ENCODE assay signal across 15 cellular contexts in genomic region chr6:161303628-161304340, GRCh38. TPM values are rescaled to one million over a fixed set of nuclear protein-coding genes. Genes with fewer than 3 reads are reported as not detected.
DNase-seq lines count a peak whose midpoint lies in the region; ATAC-seq and TF ChIP-seq lines count a peak whose summit lies in the region.
"Had no signal": no experiment of that assay in that cellular context is flagged by ENCODE, and none has a peak within 500 bp of the region (broad histone marks: within the 10 kb centered on the region; RNA-seq: fewer than 3 reads in every experiment).

No MANE protein-coding gene starts in this region.

- CTCF ChIA-PET in PC-3 (lab: Charles Lee) = no interaction called here

- no peak overlapping the region; the same call in 1 of the 2 replicates for H3K4me2 ChIP-seq in PC-3 (ENCODE audit: low read length)

- peak overlapping the region; percentile 45 for H3K27ac ChIP-seq in PC-3 (ENCODE audit: low read length)

- POLR2A ChIA-PET in PC-3 (lab: Charles Lee; ENCODE audit: unreplicated experiment) = no interaction called here

- peaks cover 4% of the 10 kb centered on the region for H3K9me3 Mint-ChIP-seq in type B pancreatic cell
- H3K9me3 Mint-ChIP-seq: activated CD4-positive, alpha-beta T cell treated with anti-CD3 and anti-CD28 coated beads, Interleukin-2, amount 10 ng/mL, durations not matched to agents 24 days and 14 days; naive thymus-derived CD8-positive, alpha-beta T cell had no signal

- H3K9ac ChIP-seq in PC-3 (ENCODE audit: low read length) = no peak overlapping the region

- no peaks in the 10 kb centered on the region for H3K36me3 Mint-ChIP-seq in type B pancreatic cell
- H3K36me3 Mint-ChIP-seq: naive thymus-derived CD8-positive, alpha-beta T cell had no signal

- H3K36me3 ChIP-seq in PC-3 (ENCODE audit: low read depth, low read length) = no peaks in the 10 kb centered on the region

- H3K27me3 Mint-ChIP-seq in type B pancreatic cell = no peaks in the 10 kb centered on the region

- no peak overlapping the region for H2AFZ ChIP-seq in PC-3 (ENCODE audit: low read length)

- intact Hi-C loops in PC-3 (cut with micrococcal nuclease) = no loop called here

- H3K4me1 Mint-ChIP-seq in type B pancreatic cell (ENCODE audit: unreplicated experiment) = no peaks in the 10 kb centered on the region
- H3K4me1 Mint-ChIP-seq: activated CD4-positive, alpha-beta T cell treated with anti-CD3 and anti-CD28 coated beads, Interleukin-2, amount 10 ng/mL, durations not matched to agents 24 days and 14 days; B cell had no signal

- TF ChIP-seq CTCF in PC-3 (conservative IDR thresholded peaks at IDR 0.05; ENCODE audit: low read depth, low read length) = no peak
- no peak for TF ChIP-seq CTCF in type B pancreatic cell (conservative IDR thresholded peaks at IDR 0.05)

- H3K4me3 ChIP-seq in PC-3 (ENCODE audit: low read length) = no peak overlapping the region
- H3K4me3 ChIP-seq: lung had no signal

- H3F3A ChIP-seq in PC-3 (ENCODE audit: low read length, unreplicated experiment) = no peaks in the 10 kb centered on the region

- peak; percentile 73 for ATAC-seq in PC-3
- ATAC-seq: naive thymus-derived CD8-positive, alpha-beta T cell had no signal

- peak; percentile 34 for DNase-seq in EL
- DNase-seq in PC-3 = peak; percentile 70
- DNase-seq in dedifferentiated amniotic fluid mesenchymal stem cell (ENCODE audit: extremely low spot score) = peak; percentile 26
- DNase-seq in non-pigmented ciliary epithelial cell (ENCODE audit: low read depth) = peak; percentile 24
- DNase-seq in activated effector memory CD4-positive, alpha-beta T cell treated with Interleukin-2 at 50 U/mL for 16 hours = no peak
- DNase-seq in stimulated activated CD4-positive, alpha-beta T cell treated with anti-CD3 and anti-CD28 coated beads, Interleukin-12 subunit alpha, Interleukin-12 subunit beta, amount 100 ng/mL, for 4 hours = no peak
- no peak for DNase-seq in type B pancreatic cell (ENCODE audit: extremely low spot score, unreplicated experiment)
- DNase-seq in RPMI8226 = no peak
- DNase-seq: activated CD4-positive, alpha-beta T cell treated with anti-CD3 and anti-CD28 coated beads, Interleukin-2, amount 10 ng/mL, durations not matched to agents 24 days and 14 days; activated naive CD4-positive, alpha-beta T cell treated with anti-CD3 and anti-CD28 coated beads, Interleukin-2, amount 50 U/mL, for 16 hours; effector memory CD4-positive, alpha-beta T cell; naive thymus-derived CD8-positive, alpha-beta T cell; NCI-H2029 had no signal

- H3K27ac Mint-ChIP-seq in type B pancreatic cell = no peak overlapping the region
- H3K27ac Mint-ChIP-seq: activated CD4-positive, alpha-beta T cell treated with anti-CD3 and anti-CD28 coated beads, Interleukin-2, amount 10 ng/mL, durations not matched to agents 24 days and 14 days; B cell had no signal

- no peaks in the 10 kb centered on the region for H3K9me2 ChIP-seq in PC-3 (replicated peaks; ENCODE audit: low read length)

- H4K20me1 ChIP-seq in PC-3 (ENCODE audit: low read length) = no peaks in the 10 kb centered on the region

- no peaks in the 10 kb centered on the region for H3K27me3 ChIP-seq in PC-3 (ENCODE audit: low read length)

- peaks cover 11% of the 10 kb centered on the region; the same call in 1 of the 2 replicates for H3K4me1 ChIP-seq in PC-3 (ENCODE audit: insufficient read depth, low read length)

- no peaks in the 10 kb centered on the region for H3K79me2 ChIP-seq in PC-3 (ENCODE audit: low read length)

- no peak overlapping the region for H3K4me3 Mint-ChIP-seq in type B pancreatic cell
- H3K4me3 Mint-ChIP-seq: activated CD4-positive, alpha-beta T cell treated with anti-CD3 and anti-CD28 coated beads, Interleukin-2, amount 10 ng/mL, durations not matched to agents 24 days and 14 days; B cell; naive thymus-derived CD8-positive, alpha-beta T cell had no signal

- no peaks in the 10 kb centered on the region for H3K9me3 ChIP-seq in PC-3 (ENCODE audit: low read length)

- BruUV-seq in PC-3 (replicated peaks; lab: Mats Ljungman, UMichigan) = no TSS peak

RNA-seq across cellular contexts. Expression of gene AGPAT4, which starts 29.9 kb away (rescaled TPM):
- total RNA-seq in PC-3 (2014; rRNA removed) = 3.8 and 3.9 TPM in 2 replicates
- 9.6 and 24.4 TPM in 2 replicates for total RNA-seq in type B pancreatic cell (ENCODE audit: low replicate concordance)

Comparison
In these comparisons a context has a peak if more than half of its experiments do, and no peak if none do; other contexts are left out.
1. DNase-seq: peak in EL (single experiment), PC-3 (single experiment), dedifferentiated amniotic fluid mesenchymal stem cell (single experiment) and non-pigmented ciliary epithelial cell (single experiment); none in activated effector memory CD4-positive, alpha-beta T cell treated with Interleukin-2 at 50 U/mL for 16 hours (single experiment), stimulated activated CD4-positive, alpha-beta T cell treated with anti-CD3 and anti-CD28 coated beads, Interleukin-12 subunit alpha, Interleukin-12 subunit beta, amount 100 ng/mL, for 4 hours (single experiment), type B pancreatic cell (single experiment) and RPMI8226 (single experiment).